8 cellular contexts compared by ENCODE assay signal in genomic region chr1:94418664-94419655, GRCh38. TPM values are rescaled to one million over a fixed set of nuclear protein-coding genes. Genes with fewer than 3 reads are reported as not detected.
DNase-seq lines count a peak whose midpoint lies in the region; ATAC-seq, FAIRE-seq and TF ChIP-seq lines count a peak whose summit lies in the region.

No MANE protein-coding gene starts in this region.

- H3K9me3 ChIP-seq in left ventricle myocardium inferior (replicated peaks), result no peaks in the 10 kb centered on the region

- H3K4me1 Mint-ChIP-seq in activated naive CD8-positive, alpha-beta T cell treated with anti-CD3 and anti-CD28 coated beads, Interleukin-2, amount 10 ng/mL, durations not matched to agents 7 days and 5 days, result peaks cover 20% of the 10 kb centered on the region

- no peak for TF ChIP-seq CTCF in left ventricle myocardium inferior (IDR thresholded peaks at IDR 0.05; ENCODE audit: borderline replicate concordance)

- H3K27ac Mint-ChIP-seq in activated naive CD8-positive, alpha-beta T cell treated with anti-CD3 and anti-CD28 coated beads, Interleukin-2, amount 10 ng/mL, durations not matched to agents 7 days and 5 days, result peak overlapping the region; percentile 62

- no peak for TF ChIP-seq POLR2A in H54 (IDR thresholded peaks at IDR 0.05; ENCODE audit: low read depth, low read length)

- no peaks in the 10 kb centered on the region for H3K27me3 Mint-ChIP-seq in activated naive CD8-positive, alpha-beta T cell treated with anti-CD3 and anti-CD28 coated beads, Interleukin-2, amount 10 ng/mL, durations not matched to agents 7 days and 5 days

- intact Hi-C loops in left ventricle myocardium inferior (cut with micrococcal nuclease), result no loop called here
- intact Hi-C loops in posterior cingulate gyrus (cut with DNase I), result loop anchor here (5.0 kb wide), 1 partner anchor 373 kb away; no protein-coding TSS in a partner anchor

- H3K27me3 ChIP-seq in left ventricle myocardium inferior (ENCODE audit: low read depth), result no peaks in the 10 kb centered on the region

- H3K27ac ChIP-seq in left ventricle myocardium inferior (replicated peaks), result peak overlapping the region; percentile 92

- no peaks in the 10 kb centered on the region for H3K9me3 Mint-ChIP-seq in activated naive CD8-positive, alpha-beta T cell treated with anti-CD3 and anti-CD28 coated beads, Interleukin-2, amount 10 ng/mL, durations not matched to agents 7 days and 5 days

- H3K4me1 ChIP-seq in left ventricle myocardium inferior, result peaks cover 66% of the 10 kb centered on the region

- H3K4me3 ChIP-seq in left ventricle myocardium inferior, result peak overlapping the region; percentile 95

- peaks cover 1% of the 10 kb centered on the region for H3K36me3 Mint-ChIP-seq in activated naive CD8-positive, alpha-beta T cell treated with anti-CD3 and anti-CD28 coated beads, Interleukin-2, amount 10 ng/mL, durations not matched to agents 7 days and 5 days

- ATAC-seq in activated naive CD8-positive, alpha-beta T cell treated with anti-CD3 and anti-CD28 coated beads, Interleukin-2, amount 10 ng/mL, durations not matched to agents 7 days and 5 days (ENCODE audit: low read depth), result peak; percentile 2
- ATAC-seq in HG03097 (IDR thresholded peaks at IDR 0.05; ENCODE audit: low FRiP score, unreplicated experiment), result no peak

- POLR2A ChIA-PET in activated naive CD8-positive, alpha-beta T cell treated with anti-CD3 and anti-CD28 coated beads, Interleukin-2, amount 10 ng/mL, durations not matched to agents 7 days and 5 days (lab: Charles Lee), result no interaction called here

- peak overlapping the region; percentile 91 for H3K4me3 Mint-ChIP-seq in activated naive CD8-positive, alpha-beta T cell treated with anti-CD3 and anti-CD28 coated beads, Interleukin-2, amount 10 ng/mL, durations not matched to agents 7 days and 5 days

- DNase-seq in NCI-H748 (lab: John Stamatoyannopoulos, UW; ENCODE audit: unreplicated experiment) (peak; percentile 45), NCI-H748 treated with DMSO at 0.1 percent for 48 hours (lab: John Stamatoyannopoulos, UW) (no peak), H54 (ENCODE audit: insufficient read length, low spot score) (no peak), NCI-H128 (lab: John Stamatoyannopoulos, UW; ENCODE audit: unreplicated experiment) (peak; percentile 25), left ventricle myocardium inferior (peak; percentile 19), posterior cingulate gyrus (peak in 7 of 10 donors; percentile 12 to 82 (median 27))
- no peak for DNase-seq in activated naive CD8-positive, alpha-beta T cell treated with anti-CD3 and anti-CD28 coated beads, Interleukin-2, amount 10 ng/mL, durations not matched to agents 7 days and 5 days

- FAIRE-seq in H54 (lab: Jason Lieb, UNC), result peak; percentile 78

- H3K36me3 ChIP-seq in left ventricle myocardium inferior, result no peaks in the 10 kb centered on the region

RNA-seq across cellular contexts. Expression of gene ABCD3, which starts 0.8 kb away (rescaled TPM):
- total RNA-seq in activated naive CD8-positive, alpha-beta T cell treated with anti-CD3 and anti-CD28 coated beads, Interleukin-2, amount 10 ng/mL, durations not matched to agents 7 days and 5 days, result 10 to 100 TPM; 22.6 to 26.0 TPM
- 76.6 TPM for total RNA-seq in left ventricle myocardium inferior

Comparison
In these comparisons a context has a peak if more than half of its experiments do, and no peak if none do; other contexts are left out.
1. DNase-seq: peak in NCI-H748 (single experiment), NCI-H128 (single experiment), left ventricle myocardium inferior (single experiment) and posterior cingulate gyrus (7 of 10); none in NCI-H748 treated with DMSO at 0.1 percent for 48 hours (single experiment), H54 (single experiment) and activated naive CD8-positive, alpha-beta T cell treated with anti-CD3 and anti-CD28 coated beads, Interleukin-2, amount 10 ng/mL, durations not matched to agents 7 days and 5 days (single experiment).